In the genomic region with DNA sequence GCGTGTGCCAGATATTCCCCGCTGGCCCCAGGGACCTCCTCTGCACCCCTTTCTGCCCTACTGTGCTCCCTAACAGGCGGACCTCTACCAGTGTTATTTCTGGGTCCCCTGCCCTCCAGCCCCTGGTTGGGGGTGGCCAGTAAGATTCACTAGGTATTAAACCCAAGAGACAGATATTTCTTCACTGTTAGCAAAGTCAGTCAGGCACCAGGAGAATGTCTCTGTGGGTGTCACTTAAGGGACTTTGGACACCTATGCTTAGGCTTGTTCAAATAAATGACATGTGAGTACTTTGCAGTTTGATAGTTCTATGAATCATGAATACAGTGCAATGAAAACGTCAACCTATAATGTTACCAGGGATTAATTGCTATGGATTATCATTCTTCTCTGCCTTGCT, we compare ENCODE assay signal across 21 cellular contexts.
"Had no signal": no experiment of that assay in that cellular context is flagged by ENCODE, and none has a peak within 500 bp of the region (broad histone marks: within the 10 kb centered on the region; RNA-seq: fewer than 3 reads in every experiment).

No MANE protein-coding gene starts in this region.

- ATAC-seq: natural killer cell; psoas muscle; right cardiac atrium; stimulated activated naive CD8-positive, alpha-beta T cell treated with anti-CD3 and anti-CD28 coated beads, Interleukin-15, amount 100 ng/mL, for 72 hours had no signal

- H3K27ac ChIP-seq: adrenal gland, breast epithelium, coronary artery, ovary, psoas muscle, skin epidermis, suprapubic skin, transverse colon, VCaP had no signal

- H3K4me1 ChIP-seq: adrenal gland, breast epithelium, psoas muscle, suprapubic skin, transverse colon had no signal

- H3K27me3 ChIP-seq: adrenal gland, breast epithelium, ovary, suprapubic skin, transverse colon had no signal

- FAIRE-seq: astrocyte, frontal cortex had no signal

- DNase-seq: activated CD4-positive, CD25-positive, alpha-beta regulatory T cell treated with anti-CD3 and anti-CD28 coated beads, Interleukin-2, amount 50 U/mL, for 72 hours; activated CD8-positive, alpha-beta memory T cell treated with anti-CD3 and anti-CD28 coated beads for 24 hours; activated gamma-delta T cell; adrenal gland; mesendoderm; natural killer cell; ovary; psoas muscle; right cardiac atrium; stimulated activated CD4-positive, alpha-beta T cell treated with anti-CD3 and anti-CD28 coated beads, Interleukin-15, amount 100 ng/mL, for 24 hours; stimulated activated CD4-positive, alpha-beta T cell treated with anti-CD3 and anti-CD28 coated beads, Interleukin-2, amount 100 ng/mL, for 48 hours; stimulated activated naive CD8-positive, alpha-beta T cell treated with anti-CD3 and anti-CD28 coated beads, Interleukin-15, amount 100 ng/mL, for 72 hours; T-helper 2 cell; transverse colon had no signal

- H3K9me3 ChIP-seq: breast epithelium, ovary, psoas muscle, suprapubic skin, transverse colon had no signal

- H3K4me3 ChIP-seq: adrenal gland, breast epithelium, coronary artery, ovary, psoas muscle, skin epidermis, suprapubic skin, transverse colon had no signal

- H3K36me3 ChIP-seq: adrenal gland, breast epithelium, ovary, suprapubic skin, transverse colon had no signal
